ENCODE assay signal across 1 cellular context in the genomic region with DNA sequence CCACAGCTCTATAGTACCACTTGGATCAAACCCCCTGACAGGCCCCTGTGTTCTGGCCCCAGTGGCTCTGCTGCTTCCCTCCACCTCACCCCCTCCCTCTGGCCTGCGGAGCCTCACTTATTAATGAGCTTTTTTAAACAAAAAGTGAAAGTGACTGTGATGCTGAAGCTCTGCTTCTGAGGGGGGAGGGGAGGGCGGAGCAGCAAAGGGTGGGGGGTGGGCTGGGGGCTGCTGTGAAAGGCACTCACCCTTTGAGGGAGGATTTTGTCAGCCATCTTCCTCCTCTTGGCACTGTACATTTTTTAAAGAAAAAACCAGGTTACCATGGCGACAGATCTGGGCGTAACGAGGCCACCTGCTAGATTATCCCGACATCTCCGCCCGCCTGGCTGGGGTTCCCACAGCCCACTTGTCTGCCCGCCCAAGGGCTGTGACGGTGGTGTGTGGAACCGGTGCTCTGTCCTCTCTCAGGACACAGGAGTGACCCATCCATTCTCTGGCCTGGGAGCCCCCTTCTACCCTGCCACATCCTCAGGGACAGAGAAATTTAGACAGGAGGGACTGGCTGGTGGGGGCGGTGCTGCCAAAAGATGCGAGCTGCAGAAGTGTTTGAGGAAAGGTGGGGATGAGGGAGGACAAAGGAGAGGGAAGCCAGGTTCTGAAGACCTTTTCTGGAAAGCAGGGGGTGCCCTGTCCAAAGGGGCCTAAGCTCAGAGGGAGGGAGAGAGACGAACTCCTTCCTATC.
A peak's percentile ranks its signal among the peaks of the same experiment; 100 is the strongest.
TF ChIP-seq lines count a peak whose summit lies in the region.

No MANE protein-coding gene starts in this region.

TF ChIP-seq in K562, 482 proteins besides CTCF, POLR2A, EP300 and RAD21:
- TF ChIP-seq, protein P1, sequence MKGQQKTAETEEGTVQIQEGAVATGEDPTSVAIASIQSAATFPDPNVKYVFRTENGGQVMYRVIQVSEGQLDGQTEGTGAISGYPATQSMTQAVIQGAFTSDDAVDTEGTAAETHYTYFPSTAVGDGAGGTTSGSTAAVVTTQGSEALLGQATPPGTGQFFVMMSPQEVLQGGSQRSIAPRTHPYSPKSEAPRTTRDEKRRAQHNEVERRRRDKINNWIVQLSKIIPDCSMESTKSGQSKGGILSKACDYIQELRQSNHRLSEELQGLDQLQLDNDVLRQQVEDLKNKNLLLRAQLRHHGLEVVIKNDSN (CRISPR knock-in tag; IDR thresholded peaks at IDR 0.05): peak; percentile 26; the same call in 1 of the 2 replicates
- TF ChIP-seq, protein P2, sequence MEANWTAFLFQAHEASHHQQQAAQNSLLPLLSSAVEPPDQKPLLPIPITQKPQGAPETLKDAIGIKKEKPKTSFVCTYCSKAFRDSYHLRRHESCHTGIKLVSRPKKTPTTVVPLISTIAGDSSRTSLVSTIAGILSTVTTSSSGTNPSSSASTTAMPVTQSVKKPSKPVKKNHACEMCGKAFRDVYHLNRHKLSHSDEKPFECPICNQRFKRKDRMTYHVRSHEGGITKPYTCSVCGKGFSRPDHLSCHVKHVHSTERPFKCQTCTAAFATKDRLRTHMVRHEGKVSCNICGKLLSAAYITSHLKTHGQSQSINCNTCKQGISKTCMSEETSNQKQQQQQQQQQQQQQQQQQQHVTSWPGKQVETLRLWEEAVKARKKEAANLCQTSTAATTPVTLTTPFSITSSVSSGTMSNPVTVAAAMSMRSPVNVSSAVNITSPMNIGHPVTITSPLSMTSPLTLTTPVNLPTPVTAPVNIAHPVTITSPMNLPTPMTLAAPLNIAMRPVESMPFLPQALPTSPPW (CRISPR knock-in tag; IDR thresholded peaks at IDR 0.05): peak; percentile 27; the same call in 1 of the 2 replicates
- TF ChIP-seq KLF16 (IDR thresholded peaks at IDR 0.05) (no peak), RFX1 (IDR thresholded peaks at IDR 0.05) (peak; percentile 91), ZNF12 (CRISPR knock-in tag; IDR thresholded peaks at IDR 0.05) (peak; percentile 57; the same call in 1 of the 2 replicates), SUPT5H (IDR thresholded peaks at IDR 0.05) (no peak), RB1 (IDR thresholded peaks at IDR 0.05; ENCODE audit: low read depth) (no peak), NRF1 (conservative IDR thresholded peaks at IDR 0.05 in 1 of 2, IDR thresholded peaks at IDR 0.05 in 1 of 2) (no peak), ZNF263 (CRISPR knock-in tag; IDR thresholded peaks at IDR 0.05; ENCODE audit: borderline replicate concordance) (peak; percentile 52; the same call in 1 of the 2 replicates), ATF7 (IDR thresholded peaks at IDR 0.05) (no peak)
